In genomic region chr16:70692481-70693203, GRCh38 we compare ENCODE assay signal across 10 cellular contexts.
DNase-seq lines count a peak whose midpoint lies in the region; ATAC-seq and TF ChIP-seq lines count a peak whose summit lies in the region.
"Had no signal": no experiment of that assay in that cellular context is flagged by ENCODE, and none has a peak within 500 bp of the region (broad histone marks: within the 10 kb centered on the region; RNA-seq: fewer than 3 reads in every experiment).

No MANE protein-coding gene starts in this region.

- ATAC-seq in GM21526 (IDR thresholded peaks at IDR 0.05; ENCODE audit: low FRiP score, unreplicated experiment) = no peak
- ATAC-seq: naive thymus-derived CD8-positive, alpha-beta T cell had no signal

- H3K9ac ChIP-seq in NT2/D1 (ENCODE audit: insufficient read length, low read depth) (peak overlapping the region; percentile 72), subcutaneous abdominal adipose tissue (ENCODE audit: low read length in 5 of 5) (peak overlapping the region in 1 of 5 donors; percentile 11)

- H3K4me3 ChIP-seq in NT2/D1 (ENCODE audit: insufficient read length, low read depth) (no peak overlapping the region), coronary artery (peak overlapping the region; percentile 2), subcutaneous abdominal adipose tissue (ENCODE audit: low read depth in 1 of 5, low read length in 5 of 5) (no peak overlapping the region)

- H3K4me1 ChIP-seq in NT2/D1 (ENCODE audit: insufficient read depth, insufficient read length) (peaks cover 49% of the 10 kb centered on the region), subcutaneous abdominal adipose tissue (ENCODE audit: control insufficient read depth in 5 of 5, insufficient read depth in 5 of 5, low read length in 5 of 5) (peaks cover 28 to 98% (median 77%) of the 10 kb centered on the region in 5 donors)

- H3K27me3 ChIP-seq in NT2/D1 (ENCODE audit: insufficient read depth, insufficient read length) (no peaks in the 10 kb centered on the region), subcutaneous abdominal adipose tissue (ENCODE audit: control insufficient read depth in 5 of 5, insufficient read depth in 4 of 5, low read length in 5 of 5) (no peaks in the 10 kb centered on the region)

- H3K27ac ChIP-seq in coronary artery = peak overlapping the region; percentile 95 to 100
- peak overlapping the region; percentile 82 for H3K27ac ChIP-seq in subcutaneous abdominal adipose tissue (ENCODE audit: low read depth, low read length)

- H3K36me3 ChIP-seq in NT2/D1 (ENCODE audit: insufficient read depth, insufficient read length, low read length) = peaks cover 16% of the 10 kb centered on the region
- H3K36me3 ChIP-seq in subcutaneous abdominal adipose tissue (ENCODE audit: control insufficient read depth in 5 of 5, insufficient read depth in 5 of 5, low read length in 5 of 5) = peaks cover 0 to 28% (median 0%) of the 10 kb centered on the region in 5 donors

- DNase-seq in NT2/D1 (ENCODE audit: low read depth, low spot score) (no peak), coronary artery (ENCODE audit: low spot score) (no peak), midbrain (lab: John Stamatoyannopoulos, UW) (peak; percentile 17), NCI-H146 (lab: John Stamatoyannopoulos, UW) (no peak), SKM-1 treated with dmso at 0.1 percent for 144 hours (lab: John Stamatoyannopoulos, UW; ENCODE audit: unreplicated experiment) (no peak), kidney tubule cell (ENCODE audit: low spot score) (no peak)
- DNase-seq: activated T-cell treated with anti-CD3 and anti-CD28 coated beads, Interleukin-2, amount 50 U/mL, for 24 hours; naive thymus-derived CD8-positive, alpha-beta T cell had no signal

- TF ChIP-seq CTCF in coronary artery (IDR thresholded peaks at IDR 0.05) = no peak

- H3K9me3 ChIP-seq in NT2/D1 (ENCODE audit: insufficient read depth, low read length) (no peaks in the 10 kb centered on the region), subcutaneous abdominal adipose tissue (ENCODE audit: control insufficient read depth in 5 of 5, low read length in 5 of 5) (no peaks in the 10 kb centered on the region)
